ENCODE assay signal across 19 cellular contexts in the genomic region with DNA sequence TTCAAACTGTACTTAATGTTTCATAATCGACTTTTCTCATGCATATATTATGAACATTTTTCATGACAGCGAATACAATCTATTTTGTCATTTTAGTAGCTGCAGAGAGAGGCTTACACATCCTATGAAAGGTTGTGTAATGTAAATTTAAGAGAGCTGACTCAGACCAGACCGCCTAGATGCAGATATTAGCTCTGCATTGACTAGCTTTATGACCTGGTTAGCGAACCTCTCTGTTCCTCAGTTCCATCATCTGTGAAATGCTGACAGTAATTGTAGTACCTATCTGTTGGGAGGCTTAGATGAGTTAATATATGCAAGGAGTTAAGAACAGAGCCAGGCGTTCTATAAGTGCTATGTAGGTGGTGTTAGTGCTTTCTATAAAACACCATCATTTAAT.
"Had no signal": no experiment of that assay in that cellular context is flagged by ENCODE, and none has a peak within 500 bp of the region (broad histone marks: within the 10 kb centered on the region; RNA-seq: fewer than 3 reads in every experiment).

No MANE protein-coding gene starts in this region.

- H3K79me2 ChIP-seq: hepatocyte had no signal

- H3K9me3 ChIP-seq: stomach, thoracic aorta, transverse colon had no signal

- H3K36me3 ChIP-seq: stomach, thoracic aorta, transverse colon had no signal

- DNase-seq: cortex of kidney; dorsolateral prefrontal cortex; effector CD8-positive, alpha-beta T cell; foreskin melanocyte; kidney; left colon; left ventricle myocardium superior; mesendoderm; naive B cell; posterior cingulate gyrus; right cardiac atrium; small intestine; stimulated activated CD4-positive, alpha-beta T cell treated with anti-CD3 and anti-CD28 coated beads, Interleukin-12 subunit alpha, Interleukin-12 subunit beta, amount 100 ng/mL, for 4 hours; stomach; substantia nigra; transverse colon had no signal

- H2AFZ ChIP-seq: hepatocyte had no signal

- H3K27ac ChIP-seq: dorsolateral prefrontal cortex, hepatocyte, stomach, thoracic aorta, transverse colon had no signal

- H3K4me3 ChIP-seq: dorsolateral prefrontal cortex, hepatocyte, lung, stomach, thoracic aorta, transverse colon had no signal

- H3K36me3 Mint-ChIP-seq: naive B cell had no signal

- H3K27me3 Mint-ChIP-seq: naive B cell had no signal

- H3K4me2 ChIP-seq: hepatocyte had no signal

- ATAC-seq: left colon, left ventricle myocardium superior, right cardiac atrium had no signal

- H3K27me3 ChIP-seq: dorsolateral prefrontal cortex, hepatocyte, stomach, transverse colon had no signal

- H3K4me1 ChIP-seq: stomach, transverse colon had no signal
